In genomic region chr3:42036483-42036823, GRCh38 we compare ENCODE assay signal across 8 cellular contexts. TPM values are rescaled to one million over a fixed set of nuclear protein-coding genes. Genes with fewer than 3 reads are reported as not detected.
A peak's percentile ranks its signal among the peaks of the same experiment; 100 is the strongest.
DNase-seq lines count a peak whose midpoint lies in the region; ATAC-seq and TF ChIP-seq lines count a peak whose summit lies in the region.

No MANE protein-coding gene starts in this region.

- peak overlapping the region; percentile 25 for H3K4me3 Mint-ChIP-seq in neural crest cell

- no peak for TF ChIP-seq CTCF in neural crest cell (conservative IDR thresholded peaks at IDR 0.05)

- peak overlapping the region; percentile 81 for H3K27ac Mint-ChIP-seq in neural crest cell (ENCODE audit: unreplicated experiment)

- peaks cover 10% of the 10 kb centered on the region for H3K36me3 Mint-ChIP-seq in neural crest cell (ENCODE audit: low read depth)

- H3K4me1 ChIP-seq in HAP-1, result peaks cover 11% of the 10 kb centered on the region

- DNase-seq in GM04504 (ENCODE audit: low read depth) (peak; percentile 89), MG63 (peak; percentile 63), epidermal melanocyte (ENCODE audit: insufficient read length, low spot score) (peak; percentile 86), neural crest cell (ENCODE audit: low read depth, low spot score) (no peak), OCI-M2 (lab: John Stamatoyannopoulos, UW; ENCODE audit: unreplicated experiment) (no peak), HAP-1 (ENCODE audit: low spot score in 2 of 2) (no peak)

- H3K9me3 Mint-ChIP-seq in neural crest cell, result no peaks in the 10 kb centered on the region

- H3K36me3 ChIP-seq in MG63, result no peaks in the 10 kb centered on the region; the same call in 1 of the 2 replicates
- 0 out of 2 replicates have a peak, but pooled peaks cover 3% of the 10 kb centered on the region for H3K36me3 ChIP-seq in HAP-1 (replicated peaks)

- no peak overlapping the region for H3K4me3 ChIP-seq in MG63
- H3K4me3 ChIP-seq in HAP-1, result no peak overlapping the region

- ATAC-seq in GM19351 (IDR thresholded peaks at IDR 0.05; ENCODE audit: unreplicated experiment) (no peak), HG02973 (IDR thresholded peaks at IDR 0.05; ENCODE audit: unreplicated experiment) (no peak)

- no peaks in the 10 kb centered on the region for H3K27me3 Mint-ChIP-seq in neural crest cell (ENCODE audit: low read depth)

- H3K9me3 ChIP-seq in MG63 (no peaks in the 10 kb centered on the region), HAP-1 (no peaks in the 10 kb centered on the region)

- in situ Hi-C loops in HAP-1 (cut with MboI; ENCODE audit: low sequenced_read_pairs), result no loop called here

- H3K4me1 Mint-ChIP-seq in neural crest cell, result peaks cover 64% of the 10 kb centered on the region

- no peaks in the 10 kb centered on the region for H3K27me3 ChIP-seq in MG63
- no peaks in the 10 kb centered on the region for H3K27me3 ChIP-seq in HAP-1 (ENCODE audit: low read depth)

RNA-seq across cellular contexts. Expression of gene TRAK1, which starts 54.7 kb away (rescaled TPM):
- 7.1 and 8.2 TPM in 2 replicates for total RNA-seq in MG63 (2014; rRNA removed; shearing (Covaris generic); ENCODE audit: low replicate concordance)
- 41.0 and 42.6 TPM in 2 replicates for total RNA-seq in neural crest cell

Comparison
In these comparisons a context has a peak if more than half of its experiments do, and no peak if none do; other contexts are left out.
1. DNase-seq: peak in GM04504 (single experiment), MG63 (single experiment) and epidermal melanocyte (single experiment); none in neural crest cell (single experiment), OCI-M2 (single experiment) and HAP-1 (0 of 2).